In the genomic region with DNA sequence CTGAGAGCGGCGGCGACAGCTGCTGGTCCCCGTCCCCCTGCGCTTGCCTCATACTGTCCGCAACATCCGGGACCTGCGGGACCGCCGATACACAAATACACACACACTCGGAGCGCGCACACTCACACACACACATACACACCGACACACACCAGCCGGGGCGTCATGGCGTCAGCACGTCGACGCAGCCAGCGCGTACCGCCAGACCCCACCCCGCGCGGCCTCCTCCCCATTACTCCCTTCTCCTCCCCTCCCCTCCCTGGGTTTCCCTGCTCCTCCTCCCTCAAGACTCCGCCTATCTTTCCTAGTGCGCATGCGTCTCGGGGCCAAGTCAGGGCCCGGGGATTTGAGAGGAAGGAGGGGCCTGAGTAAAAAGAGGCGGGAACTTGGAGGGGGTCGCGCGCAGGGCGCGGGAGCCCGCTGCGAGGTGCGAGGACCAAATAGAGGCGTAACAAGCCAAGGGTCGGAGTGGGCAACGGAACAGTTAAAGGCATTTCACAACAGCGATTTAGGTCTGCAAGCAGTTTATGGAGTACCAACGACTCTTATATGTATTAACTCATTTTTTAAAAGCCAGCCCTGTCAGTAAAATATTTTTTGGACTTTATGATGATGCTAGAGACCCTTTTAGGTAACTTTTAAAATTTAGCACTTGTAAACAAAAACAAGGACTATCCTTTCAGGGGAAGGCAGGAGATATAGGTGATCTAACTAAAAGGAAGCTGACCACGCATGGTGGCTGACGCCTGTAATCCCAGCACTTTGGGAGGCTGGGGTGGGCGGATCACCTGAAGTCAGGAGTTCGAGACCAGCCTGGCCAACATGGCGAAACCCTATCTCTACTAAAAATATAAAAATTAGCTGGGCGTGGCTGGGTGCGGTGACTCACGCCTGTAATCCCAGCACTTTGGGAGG, we compare ENCODE assay signal across 1 cellular context.
TF ChIP-seq lines count a peak whose summit lies in the region.

A gene (minus strand): TSS at position 165 of the 915 bp plus-strand sequence. CDS start 55,287 bp downstream, outside the sequence.

TF ChIP-seq in K562, 482 proteins besides CTCF, POLR2A, EP300 and RAD21 (continued from another document and continues in another):
- TF ChIP-seq, protein P1, sequence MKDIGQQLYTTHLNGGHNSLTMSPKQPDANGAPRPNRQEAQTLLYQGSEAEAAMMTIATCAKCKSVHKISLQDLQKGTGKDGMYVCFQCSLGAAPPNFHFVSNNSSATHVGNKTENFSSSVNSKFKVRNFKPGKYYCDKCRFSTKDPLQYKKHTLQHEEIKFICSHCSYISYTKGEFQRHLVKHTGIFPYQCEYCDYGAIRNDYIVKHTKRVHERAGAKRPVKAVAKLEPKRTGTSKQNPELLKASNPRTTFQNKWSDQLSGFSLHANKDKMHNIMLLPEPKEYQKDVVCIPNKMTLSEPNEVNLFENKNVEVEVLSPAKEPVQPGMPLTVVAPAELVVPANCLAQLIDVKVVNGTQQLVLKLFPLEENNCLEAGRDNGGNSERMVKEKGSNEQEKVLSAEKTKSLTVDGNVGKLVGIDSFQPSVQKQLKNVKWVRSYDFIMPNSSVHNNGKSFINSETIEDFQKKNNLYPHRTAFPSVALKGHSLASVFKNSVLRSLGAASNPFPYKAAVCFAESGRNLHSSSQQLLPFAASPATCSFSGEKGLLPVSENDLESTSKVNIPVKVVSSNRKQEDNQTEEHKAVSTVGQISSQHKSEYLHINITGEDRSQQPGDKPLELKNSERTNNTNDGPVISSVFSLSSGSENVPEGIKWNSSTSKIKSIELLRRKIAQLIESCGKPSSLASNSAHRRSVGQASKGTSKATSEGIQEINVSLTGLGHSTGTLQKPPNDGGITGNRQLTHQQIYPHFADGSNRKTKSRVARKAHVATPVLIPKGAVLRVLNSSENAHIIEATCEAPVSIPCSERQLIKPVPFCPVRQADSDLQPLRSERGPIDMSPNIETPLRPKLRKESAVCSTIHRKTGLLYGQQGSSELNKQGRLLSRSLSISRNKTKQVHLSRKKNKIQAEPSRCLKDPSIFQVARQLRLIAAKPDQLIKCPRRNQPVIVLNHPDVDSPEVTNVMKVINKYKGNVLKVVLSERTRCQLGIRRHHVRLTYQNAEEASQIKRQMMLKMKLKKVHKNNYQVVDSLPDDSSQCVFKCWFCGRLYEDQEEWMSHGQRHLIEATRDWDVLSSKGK (CRISPR knock-in tag; IDR thresholded peaks at IDR 0.05), result no peak
- TF ChIP-seq EGR1 (conservative IDR thresholded peaks at IDR 0.05), result peak; percentile 94
- no peak for TF ChIP-seq RFX1 (IDR thresholded peaks at IDR 0.05)
- TF ChIP-seq, protein P2, sequence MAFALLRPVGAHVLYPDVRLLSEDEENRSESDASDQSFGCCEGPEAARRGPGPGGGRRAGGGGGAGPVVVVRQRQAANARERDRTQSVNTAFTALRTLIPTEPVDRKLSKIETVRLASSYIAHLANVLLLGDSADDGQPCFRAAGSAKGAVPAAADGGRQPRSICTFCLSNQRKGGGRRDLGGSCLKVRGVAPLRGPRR (CRISPR knock-in tag; IDR thresholded peaks at IDR 0.05), result no peak
- no peak for TF ChIP-seq TCFL5 (CRISPR knock-in tag; conservative IDR thresholded peaks at IDR 0.05)
- no peak for TF ChIP-seq SMARCB1 (IDR thresholded peaks at IDR 0.05; ENCODE audit: insufficient read length, low read depth)
- TF ChIP-seq SIRT6 (IDR thresholded peaks at IDR 0.05; ENCODE audit: low read depth, low read length), result no peak
- no peak for TF ChIP-seq PHB2 (IDR thresholded peaks at IDR 0.05; ENCODE audit: low read depth)
- no peak for TF ChIP-seq BMI1 (IDR thresholded peaks at IDR 0.05; ENCODE audit: low read length)
- TF ChIP-seq, protein P3, sequence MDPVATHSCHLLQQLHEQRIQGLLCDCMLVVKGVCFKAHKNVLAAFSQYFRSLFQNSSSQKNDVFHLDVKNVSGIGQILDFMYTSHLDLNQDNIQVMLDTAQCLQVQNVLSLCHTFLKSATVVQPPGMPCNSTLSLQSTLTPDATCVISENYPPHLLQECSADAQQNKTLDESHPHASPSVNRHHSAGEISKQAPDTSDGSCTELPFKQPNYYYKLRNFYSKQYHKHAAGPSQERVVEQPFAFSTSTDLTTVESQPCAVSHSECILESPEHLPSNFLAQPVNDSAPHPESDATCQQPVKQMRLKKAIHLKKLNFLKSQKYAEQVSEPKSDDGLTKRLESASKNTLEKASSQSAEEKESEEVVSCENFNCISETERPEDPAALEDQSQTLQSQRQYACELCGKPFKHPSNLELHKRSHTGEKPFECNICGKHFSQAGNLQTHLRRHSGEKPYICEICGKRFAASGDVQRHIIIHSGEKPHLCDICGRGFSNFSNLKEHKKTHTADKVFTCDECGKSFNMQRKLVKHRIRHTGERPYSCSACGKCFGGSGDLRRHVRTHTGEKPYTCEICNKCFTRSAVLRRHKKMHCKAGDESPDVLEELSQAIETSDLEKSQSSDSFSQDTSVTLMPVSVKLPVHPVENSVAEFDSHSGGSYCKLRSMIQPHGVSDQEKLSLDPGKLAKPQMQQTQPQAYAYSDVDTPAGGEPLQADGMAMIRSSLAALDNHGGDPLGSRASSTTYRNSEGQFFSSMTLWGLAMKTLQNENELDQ (CRISPR knock-in tag; IDR thresholded peaks at IDR 0.05; ENCODE audit: borderline replicate concordance), result no peak
- no peak for TF ChIP-seq ZNF780A (CRISPR knock-in tag; IDR thresholded peaks at IDR 0.05)
- peak; percentile 56 for TF ChIP-seq KDM5B (IDR thresholded peaks at IDR 0.05; ENCODE audit: insufficient replicate concordance, low read depth, low read length)
- TF ChIP-seq CBX3 (IDR thresholded peaks at IDR 0.05; ENCODE audit: borderline replicate concordance in 1 of 2, low read length in 2 of 2), result peak in 1 of 2 experiments; percentile 99; a peak in 2 of 3 replicates
- no peak for TF ChIP-seq ARHGAP35 (IDR thresholded peaks at IDR 0.05; ENCODE audit: partially characterized antibody)
- TF ChIP-seq, protein P4, sequence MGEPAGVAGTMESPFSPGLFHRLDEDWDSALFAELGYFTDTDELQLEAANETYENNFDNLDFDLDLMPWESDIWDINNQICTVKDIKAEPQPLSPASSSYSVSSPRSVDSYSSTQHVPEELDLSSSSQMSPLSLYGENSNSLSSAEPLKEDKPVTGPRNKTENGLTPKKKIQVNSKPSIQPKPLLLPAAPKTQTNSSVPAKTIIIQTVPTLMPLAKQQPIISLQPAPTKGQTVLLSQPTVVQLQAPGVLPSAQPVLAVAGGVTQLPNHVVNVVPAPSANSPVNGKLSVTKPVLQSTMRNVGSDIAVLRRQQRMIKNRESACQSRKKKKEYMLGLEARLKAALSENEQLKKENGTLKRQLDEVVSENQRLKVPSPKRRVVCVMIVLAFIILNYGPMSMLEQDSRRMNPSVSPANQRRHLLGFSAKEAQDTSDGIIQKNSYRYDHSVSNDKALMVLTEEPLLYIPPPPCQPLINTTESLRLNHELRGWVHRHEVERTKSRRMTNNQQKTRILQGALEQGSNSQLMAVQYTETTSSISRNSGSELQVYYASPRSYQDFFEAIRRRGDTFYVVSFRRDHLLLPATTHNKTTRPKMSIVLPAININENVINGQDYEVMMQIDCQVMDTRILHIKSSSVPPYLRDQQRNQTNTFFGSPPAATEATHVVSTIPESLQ (CRISPR knock-in tag; IDR thresholded peaks at IDR 0.05), result peak; percentile 98
- TF ChIP-seq, protein P5, sequence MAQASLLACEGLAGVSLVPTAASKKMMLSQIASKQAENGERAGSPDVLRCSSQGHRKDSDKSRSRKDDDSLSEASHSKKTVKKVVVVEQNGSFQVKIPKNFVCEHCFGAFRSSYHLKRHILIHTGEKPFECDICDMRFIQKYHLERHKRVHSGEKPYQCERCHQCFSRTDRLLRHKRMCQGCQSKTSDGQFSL (CRISPR knock-in tag; IDR thresholded peaks at IDR 0.05), result peak; percentile 91
- TF ChIP-seq, protein P5 (tag; IDR thresholded peaks at IDR 0.05), result peak in 1 of 2 experiments; percentile 81; a peak in 2 of 4 replicates
- TF ChIP-seq CC2D1A (IDR thresholded peaks at IDR 0.05), result no peak
- peak; percentile 83; the same call in 1 of the 2 replicates for TF ChIP-seq FOXJ2 (tag; IDR thresholded peaks at IDR 0.05)
- TF ChIP-seq, protein P6, sequence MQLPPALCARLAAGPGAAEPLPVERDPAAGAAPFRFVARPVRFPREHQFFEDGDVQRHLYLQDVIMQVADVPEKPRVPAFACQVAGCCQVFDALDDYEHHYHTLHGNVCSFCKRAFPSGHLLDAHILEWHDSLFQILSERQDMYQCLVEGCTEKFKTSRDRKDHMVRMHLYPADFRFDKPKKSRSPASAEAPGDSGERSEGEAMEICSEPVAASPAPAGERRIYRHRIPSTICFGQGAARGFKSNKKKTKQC (CRISPR knock-in tag; IDR thresholded peaks at IDR 0.05), result peak; percentile 80; the same call in 1 of the 2 replicates
- no peak for TF ChIP-seq ZNF778 (CRISPR knock-in tag; IDR thresholded peaks at IDR 0.05)
- TF ChIP-seq, protein P7, sequence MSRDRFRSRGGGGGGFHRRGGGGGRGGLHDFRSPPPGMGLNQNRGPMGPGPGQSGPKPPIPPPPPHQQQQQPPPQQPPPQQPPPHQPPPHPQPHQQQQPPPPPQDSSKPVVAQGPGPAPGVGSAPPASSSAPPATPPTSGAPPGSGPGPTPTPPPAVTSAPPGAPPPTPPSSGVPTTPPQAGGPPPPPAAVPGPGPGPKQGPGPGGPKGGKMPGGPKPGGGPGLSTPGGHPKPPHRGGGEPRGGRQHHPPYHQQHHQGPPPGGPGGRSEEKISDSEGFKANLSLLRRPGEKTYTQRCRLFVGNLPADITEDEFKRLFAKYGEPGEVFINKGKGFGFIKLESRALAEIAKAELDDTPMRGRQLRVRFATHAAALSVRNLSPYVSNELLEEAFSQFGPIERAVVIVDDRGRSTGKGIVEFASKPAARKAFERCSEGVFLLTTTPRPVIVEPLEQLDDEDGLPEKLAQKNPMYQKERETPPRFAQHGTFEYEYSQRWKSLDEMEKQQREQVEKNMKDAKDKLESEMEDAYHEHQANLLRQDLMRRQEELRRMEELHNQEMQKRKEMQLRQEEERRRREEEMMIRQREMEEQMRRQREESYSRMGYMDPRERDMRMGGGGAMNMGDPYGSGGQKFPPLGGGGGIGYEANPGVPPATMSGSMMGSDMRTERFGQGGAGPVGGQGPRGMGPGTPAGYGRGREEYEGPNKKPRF (IDR thresholded peaks at IDR 0.05; ENCODE audit: low read depth, low read length), result no peak
- TF ChIP-seq NR2C1 (IDR thresholded peaks at IDR 0.05), result no peak
- no peak for TF ChIP-seq NR2C1 (tag; IDR thresholded peaks at IDR 0.05)
- peak; percentile 78 for TF ChIP-seq JUND (IDR thresholded peaks at IDR 0.05; ENCODE audit: borderline replicate concordance, low read depth, low read length)
- peak; percentile 71; the same call in 1 of the 3 replicates for TF ChIP-seq JUND (tag; IDR thresholded peaks at IDR 0.05; ENCODE audit: borderline replicate concordance, low read depth, low read length)
- TF ChIP-seq FOXA3 (CRISPR knock-in tag; conservative IDR thresholded peaks at IDR 0.05 in 1 of 2, IDR thresholded peaks at IDR 0.05 in 1 of 2), result 0 out of 4 replicates have a peak, but pooled peaks of 1 of the 2 experiments have one; percentile 25
- no peak for TF ChIP-seq TRIM28 (IDR thresholded peaks at IDR 0.05)
- TF ChIP-seq, protein P8, sequence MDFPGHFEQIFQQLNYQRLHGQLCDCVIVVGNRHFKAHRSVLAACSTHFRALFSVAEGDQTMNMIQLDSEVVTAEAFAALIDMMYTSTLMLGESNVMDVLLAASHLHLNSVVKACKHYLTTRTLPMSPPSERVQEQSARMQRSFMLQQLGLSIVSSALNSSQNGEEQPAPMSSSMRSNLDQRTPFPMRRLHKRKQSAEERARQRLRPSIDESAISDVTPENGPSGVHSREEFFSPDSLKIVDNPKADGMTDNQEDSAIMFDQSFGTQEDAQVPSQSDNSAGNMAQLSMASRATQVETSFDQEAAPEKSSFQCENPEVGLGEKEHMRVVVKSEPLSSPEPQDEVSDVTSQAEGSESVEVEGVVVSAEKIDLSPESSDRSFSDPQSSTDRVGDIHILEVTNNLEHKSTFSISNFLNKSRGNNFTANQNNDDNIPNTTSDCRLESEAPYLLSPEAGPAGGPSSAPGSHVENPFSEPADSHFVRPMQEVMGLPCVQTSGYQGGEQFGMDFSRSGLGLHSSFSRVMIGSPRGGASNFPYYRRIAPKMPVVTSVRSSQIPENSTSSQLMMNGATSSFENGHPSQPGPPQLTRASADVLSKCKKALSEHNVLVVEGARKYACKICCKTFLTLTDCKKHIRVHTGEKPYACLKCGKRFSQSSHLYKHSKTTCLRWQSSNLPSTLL (IDR thresholded peaks at IDR 0.05), result no peak
- TF ChIP-seq ADNP (tag; IDR thresholded peaks at IDR 0.05), result peak; percentile 69; the same call in 1 of the 2 replicates
- no peak for TF ChIP-seq HSF4 (CRISPR knock-in tag; IDR thresholded peaks at IDR 0.05; ENCODE audit: borderline replicate concordance)
- TF ChIP-seq CREM (IDR thresholded peaks at IDR 0.05; ENCODE audit: low read depth), result peak; percentile 95
- TF ChIP-seq MEF2A (IDR thresholded peaks at IDR 0.05; ENCODE audit: control insufficient read depth, low read depth, low read length), result no peak
- 0 out of 2 replicates have a peak, but pooled peaks have one; percentile 42 for TF ChIP-seq HCFC1 (IDR thresholded peaks at IDR 0.05; ENCODE audit: low read depth, low read length)
- peak; percentile 66 for TF ChIP-seq CCNT2 (IDR thresholded peaks at IDR 0.05; ENCODE audit: borderline replicate concordance, extremely low read depth, insufficient read length, low read depth, low read length)
- TF ChIP-seq ZNF431 (CRISPR knock-in tag; IDR thresholded peaks at IDR 0.05), result no peak
- TF ChIP-seq LEF1 (IDR thresholded peaks at IDR 0.05), result 0 out of 2 replicates have a peak, but pooled peaks have one; percentile 16
- TF ChIP-seq RNF2 (IDR thresholded peaks at IDR 0.05), result peak; percentile 80
- no peak for TF ChIP-seq HNRNPLL (IDR thresholded peaks at IDR 0.05; ENCODE audit: low read depth, low read length, poor library complexity, severe bottlenecking)
- TF ChIP-seq GABPB1 (CRISPR knock-in tag; IDR thresholded peaks at IDR 0.05), result peak; percentile 66
- TF ChIP-seq, protein P9, sequence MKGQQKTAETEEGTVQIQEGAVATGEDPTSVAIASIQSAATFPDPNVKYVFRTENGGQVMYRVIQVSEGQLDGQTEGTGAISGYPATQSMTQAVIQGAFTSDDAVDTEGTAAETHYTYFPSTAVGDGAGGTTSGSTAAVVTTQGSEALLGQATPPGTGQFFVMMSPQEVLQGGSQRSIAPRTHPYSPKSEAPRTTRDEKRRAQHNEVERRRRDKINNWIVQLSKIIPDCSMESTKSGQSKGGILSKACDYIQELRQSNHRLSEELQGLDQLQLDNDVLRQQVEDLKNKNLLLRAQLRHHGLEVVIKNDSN (CRISPR knock-in tag; IDR thresholded peaks at IDR 0.05), result peak; percentile 9; the same call in 1 of the 2 replicates
- TF ChIP-seq, protein P10, sequence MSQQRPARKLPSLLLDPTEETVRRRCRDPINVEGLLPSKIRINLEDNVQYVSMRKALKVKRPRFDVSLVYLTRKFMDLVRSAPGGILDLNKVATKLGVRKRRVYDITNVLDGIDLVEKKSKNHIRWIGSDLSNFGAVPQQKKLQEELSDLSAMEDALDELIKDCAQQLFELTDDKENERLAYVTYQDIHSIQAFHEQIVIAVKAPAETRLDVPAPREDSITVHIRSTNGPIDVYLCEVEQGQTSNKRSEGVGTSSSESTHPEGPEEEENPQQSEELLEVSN (IDR thresholded peaks at IDR 0.05; ENCODE audit: borderline replicate concordance in 1 of 2, extremely low read depth in 1 of 2, insufficient read depth in 1 of 2, insufficient read length in 1 of 2, low read depth in 1 of 2, low read length in 1 of 2, poor library complexity in 1 of 2, severe bottlenecking in 1 of 2), result peak; percentile 100
- no peak for TF ChIP-seq IRF2 (CRISPR knock-in tag; IDR thresholded peaks at IDR 0.05)
- no peak for TF ChIP-seq ZBTB1 (CRISPR knock-in tag; IDR thresholded peaks at IDR 0.05; ENCODE audit: borderline replicate concordance, low read depth)
- TF ChIP-seq LCOR (CRISPR knock-in tag; IDR thresholded peaks at IDR 0.05), result peak; percentile 87
- TF ChIP-seq ZNF699 (CRISPR knock-in tag; IDR thresholded peaks at IDR 0.05; ENCODE audit: insufficient replicate concordance), result no peak
